Comparison of ENCODE assay signal across 8 cellular contexts in genomic region chr10:32445740-32446615, GRCh38. TPM values are rescaled to one million over a fixed set of nuclear protein-coding genes. Genes with fewer than 3 reads are reported as not detected.
DNase-seq lines count a peak whose midpoint lies in the region; ATAC-seq and TF ChIP-seq lines count a peak whose summit lies in the region.

Gene CCDC7 (plus strand): TSS chr10:32446140. CDS start chr10:32451643, 5,503 bp downstream.

- POLR2A ChIA-PET in Panc1 (lab: Charles Lee), result no interaction called here

- no peaks in the 10 kb centered on the region for H3K9me3 ChIP-seq in Panc1 (ENCODE audit: control insufficient read depth, insufficient read depth, low read depth, low read length)

- BruUV-seq in Panc1 (replicated peaks; lab: Mats Ljungman, UMichigan), result no TSS peak

- in situ Hi-C loops in KBM-7 (cut with MboI; ENCODE audit: low pct_unique_long_range_greater_than_20kb, low sequenced_read_pairs), result no loop called here
- in situ Hi-C loops in Panc1 (cut with HindIII; ENCODE audit: low pct_unique_long_range_greater_than_20kb, low sequenced_read_pairs), result no loop called here

- peak within 1 kb of the TSS; percentile 98 for H3K27ac ChIP-seq in Panc1 (ENCODE audit: low read length)

- peak; percentile 63 for DNase-seq in DMS79 (lab: John Stamatoyannopoulos, UW)
- peak; percentile 95 for DNase-seq in KBM-7
- no peak for DNase-seq in Panc1 (ENCODE audit: low read depth, low spot score)
- peak; percentile 86 to 91 for DNase-seq in activated T-cell treated with anti-CD3 and anti-CD28 coated beads, Interleukin-2, amount 50 U/mL, for 72 hours
- peak; percentile 87 for DNase-seq in fibroblast of gingiva (ENCODE audit: low read depth)
- DNase-seq in naive B cell, result peak; percentile 83

- H3K9me3 Mint-ChIP-seq in activated T-cell treated with anti-CD3 and anti-CD28 coated beads, Interleukin-2, amount 50 U/mL, for 72 hours, result no peaks in the 10 kb centered on the region
- no peaks in the 10 kb centered on the region for H3K9me3 Mint-ChIP-seq in naive B cell
- H3K9me3 Mint-ChIP-seq in stimulated activated memory B cell treated with anti-CD40 and anti-IgM and Interleukin-4, amounts not matched to agents 10 μg/mL and 1 μg/mL and 100 μg/mL, for 72 hours, result no peaks in the 10 kb centered on the region

- no peaks in the 10 kb centered on the region; the same call in none of the 2 replicates for H3K36me3 ChIP-seq in Panc1 (ENCODE audit: control insufficient read depth, insufficient read depth, low read length)

- peak within 1 kb of the TSS; percentile 88 to 98 for H3K4me3 Mint-ChIP-seq in activated T-cell treated with anti-CD3 and anti-CD28 coated beads, Interleukin-2, amount 50 U/mL, for 72 hours
- H3K4me3 Mint-ChIP-seq in naive B cell, result peak within 1 kb of the TSS; percentile 82 to 99 (median 98)
- peak within 1 kb of the TSS; percentile 95 for H3K4me3 Mint-ChIP-seq in stimulated activated memory B cell treated with anti-CD40 and anti-IgM and Interleukin-4, amounts not matched to agents 10 μg/mL and 1 μg/mL and 100 μg/mL, for 72 hours

- TF ChIP-seq CTCF in Panc1 (IDR thresholded peaks at IDR 0.05), result peak; percentile 71

- H3K4me1 ChIP-seq in Panc1 (ENCODE audit: control insufficient read depth, insufficient read depth, low read length), result peaks cover 6% of the 10 kb centered on the region; the same call in 1 of the 2 replicates

- intact Hi-C loops in Panc1 (cut with micrococcal nuclease; ENCODE audit: unreplicated experiment), result no loop called here

- H3K4me1 Mint-ChIP-seq in activated T-cell treated with anti-CD3 and anti-CD28 coated beads, Interleukin-2, amount 50 U/mL, for 72 hours (ENCODE audit: low read depth), result peaks cover 13% of the 10 kb centered on the region
- H3K4me1 Mint-ChIP-seq in naive B cell, result peaks cover 11 to 24% (median 17%) of the 10 kb centered on the region in 3 donors
- H3K4me1 Mint-ChIP-seq in stimulated activated memory B cell treated with anti-CD40 and anti-IgM and Interleukin-4, amounts not matched to agents 10 μg/mL and 1 μg/mL and 100 μg/mL, for 72 hours, result peaks cover 9% of the 10 kb centered on the region

- H3K4me3 ChIP-seq in Panc1 (ENCODE audit: low read depth in 2 of 2, low read length in 2 of 2), result peak within 1 kb of the TSS; percentile 57 to 70

- CTCF ChIA-PET in Panc1 (lab: Charles Lee), result interaction anchor here (0.5 kb wide), 1 partner anchor 104 kb away, joined by 3 read pairs; no protein-coding TSS in a partner anchor

- peak; percentile 98 for ATAC-seq in GM21717 (IDR thresholded peaks at IDR 0.05; ENCODE audit: unreplicated experiment)
- peak; percentile 96 for ATAC-seq in Panc1
- peak; percentile 99 for ATAC-seq in activated T-cell treated with anti-CD3 and anti-CD28 coated beads, Interleukin-2, amount 50 U/mL, for 72 hours (replicated peaks in 1 of 2)
- peak; percentile 96 to 97 for ATAC-seq in naive B cell (ENCODE audit: low read depth in 2 of 2)
- ATAC-seq in stimulated activated memory B cell treated with anti-CD40 and anti-IgM and Interleukin-4, amounts not matched to agents 10 μg/mL and 1 μg/mL and 100 μg/mL, for 72 hours, result peak; percentile 99

- H3K27me3 ChIP-seq in Panc1 (ENCODE audit: control insufficient read depth, insufficient read depth, low read length), result no peaks in the 10 kb centered on the region

- peaks cover 4 to 7% of the 10 kb centered on the region in 2 donors for H3K36me3 Mint-ChIP-seq in activated T-cell treated with anti-CD3 and anti-CD28 coated beads, Interleukin-2, amount 50 U/mL, for 72 hours (ENCODE audit: insufficient read depth in 2 of 2)
- no peaks in the 10 kb centered on the region for H3K36me3 Mint-ChIP-seq in naive B cell
- H3K36me3 Mint-ChIP-seq in stimulated activated memory B cell treated with anti-CD40 and anti-IgM and Interleukin-4, amounts not matched to agents 10 μg/mL and 1 μg/mL and 100 μg/mL, for 72 hours, result no peaks in the 10 kb centered on the region

- no peaks in the 10 kb centered on the region for H3K27me3 Mint-ChIP-seq in activated T-cell treated with anti-CD3 and anti-CD28 coated beads, Interleukin-2, amount 50 U/mL, for 72 hours (ENCODE audit: low read depth)
- peaks cover under 1 to 21% (median 19%) of the 10 kb centered on the region in 3 donors for H3K27me3 Mint-ChIP-seq in naive B cell
- H3K27me3 Mint-ChIP-seq in stimulated activated memory B cell treated with anti-CD40 and anti-IgM and Interleukin-4, amounts not matched to agents 10 μg/mL and 1 μg/mL and 100 μg/mL, for 72 hours, result peaks cover 11% of the 10 kb centered on the region

- H3K27ac Mint-ChIP-seq in activated T-cell treated with anti-CD3 and anti-CD28 coated beads, Interleukin-2, amount 50 U/mL, for 72 hours, result peak within 1 kb of the TSS; percentile 99
- peak within 1 kb of the TSS; percentile 96 to 99 (median 99) for H3K27ac Mint-ChIP-seq in naive B cell
- peak within 1 kb of the TSS; percentile 99 for H3K27ac Mint-ChIP-seq in stimulated activated memory B cell treated with anti-CD40 and anti-IgM and Interleukin-4, amounts not matched to agents 10 μg/mL and 1 μg/mL and 100 μg/mL, for 72 hours

RNA-seq across cellular contexts. Expression of gene CCDC7, which starts in this region (rescaled TPM):
- total RNA-seq in Panc1 (2021; ENCODE audit: unreplicated experiment), result 6.0 TPM
- polyA plus RNA-seq in Panc1 (2012; ENCODE audit: insufficient read length), result 0.78 TPM
- total RNA-seq in activated T-cell treated with anti-CD3 and anti-CD28 coated beads, Interleukin-2, amount 50 U/mL, for 72 hours, result 10 to 100 TPM; 15.7 to 16.7 TPM
- 10 to 100 TPM in 2 of 6 donors, 1 to 10 TPM in 3, not detected in 1; 3.8 to 14.4 (median 5.8) TPM for polyA plus RNA-seq in naive B cell (ENCODE audit: low read depth in 6 of 6)
